In genomic region chr6:111842891-111843290, GRCh38 we compare ENCODE assay signal across 1 cellular context.
TF ChIP-seq lines count a peak whose summit lies in the region.

No MANE protein-coding gene starts in this region.

TF ChIP-seq in endothelial cell of umbilical vein, 7 proteins besides CTCF, POLR2A, EP300 and RAD21:
- TF ChIP-seq MYC (IDR thresholded peaks at IDR 0.05; ENCODE audit: low read depth, low read length) (no peak), GATA2 (IDR thresholded peaks at IDR 0.05; ENCODE audit: insufficient read depth, insufficient read length, low read depth, low read length) (no peak), JUN (IDR thresholded peaks at IDR 0.05; ENCODE audit: borderline replicate concordance, insufficient read depth, insufficient read length, low read depth) (no peak), POLR2AphosphoS5 (IDR thresholded peaks at IDR 0.05; ENCODE audit: insufficient read depth, low read depth, low read length) (no peak), FOS (IDR thresholded peaks at IDR 0.05; ENCODE audit: borderline replicate concordance, insufficient read depth, low read length) (no peak), MAX (IDR thresholded peaks at IDR 0.05; ENCODE audit: insufficient read depth, insufficient read length) (no peak), EZH2 (IDR thresholded peaks at IDR 0.05; ENCODE audit: borderline replicate concordance, low read depth, low read length, severe bottlenecking) (no peak)
TF ChIP-seq in endothelial cell of umbilical vein: peak in this region for 0.
